ENCODE assay signal across 17 cellular contexts in the genomic region with DNA sequence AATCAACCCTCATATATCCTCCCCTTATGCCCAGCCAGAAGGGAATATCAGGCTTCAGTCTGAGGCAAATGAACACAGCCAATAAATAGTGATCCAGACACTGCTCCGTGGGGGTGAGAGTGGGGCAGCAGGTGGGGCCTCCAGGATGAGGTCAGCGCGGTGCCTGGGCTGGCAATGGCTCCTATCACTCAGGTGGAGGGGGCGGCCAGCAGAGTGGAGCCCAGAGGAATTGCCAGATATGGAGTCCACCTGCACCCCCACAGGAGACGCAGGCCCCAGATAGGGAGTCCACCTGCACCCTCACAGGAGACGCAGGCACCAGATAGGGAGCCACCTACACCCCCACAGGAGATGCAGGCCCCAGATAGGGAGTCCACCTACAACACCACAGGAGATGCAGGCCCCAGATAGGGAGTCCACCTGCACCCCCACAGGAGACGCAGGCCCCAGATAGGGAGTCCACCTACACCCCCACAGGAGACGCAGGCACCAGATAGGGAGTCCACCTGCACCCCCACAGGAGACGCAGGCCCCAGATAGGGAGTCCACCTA.
"Had no signal": no experiment of that assay in that cellular context is flagged by ENCODE, and none has a peak within 500 bp of the region (broad histone marks: within the 10 kb centered on the region; RNA-seq: fewer than 3 reads in every experiment).

No MANE protein-coding gene starts in this region.

- FAIRE-seq: astrocyte, colon, pancreas had no signal

- H3K4me3 Mint-ChIP-seq: activated CD8-positive, alpha-beta T cell treated with anti-CD3 and anti-CD28 coated beads for 36 hours; activated T-helper 1 cell treated with anti-CD3 and anti-CD28 coated beads, Interleukin-12 subunit alpha, Interleukin-12 subunit beta, Interleukin-2, Interleukin-4 antibody, amounts not matched to agents 30 ng/mL and 10 ng/mL and 1 ng/mL, durations not matched to agents 14 hours and 24 hours and 36 hours; mesothelial cell of epicardium; neural crest cell; T-helper 17 cell had no signal

- H3K9me3 Mint-ChIP-seq: activated CD8-positive, alpha-beta T cell treated with anti-CD3 and anti-CD28 coated beads for 36 hours; activated T-helper 1 cell treated with anti-CD3 and anti-CD28 coated beads, Interleukin-12 subunit alpha, Interleukin-12 subunit beta, Interleukin-2, Interleukin-4 antibody, amounts not matched to agents 30 ng/mL and 10 ng/mL and 1 ng/mL, durations not matched to agents 14 hours and 24 hours and 36 hours; neural crest cell had no signal

- H3K27ac Mint-ChIP-seq: activated CD8-positive, alpha-beta T cell treated with anti-CD3 and anti-CD28 coated beads for 36 hours; activated T-helper 1 cell treated with anti-CD3 and anti-CD28 coated beads, Interleukin-12 subunit alpha, Interleukin-12 subunit beta, Interleukin-2, Interleukin-4 antibody, amounts not matched to agents 30 ng/mL and 10 ng/mL and 1 ng/mL, durations not matched to agents 14 hours and 24 hours and 36 hours; mesothelial cell of epicardium; T-helper 17 cell had no signal

- DNase-seq: activated CD4-positive, alpha-beta T cell treated with anti-CD3 and anti-CD28 coated beads for 4 hours; activated CD8-positive, alpha-beta T cell treated with anti-CD3 and anti-CD28 coated beads for 36 hours; activated naive CD4-positive, alpha-beta T cell treated with Interleukin-2 at 50 U/mL for 16 hours; kidney glomerular epithelial cell; SJCRH30; stimulated activated CD4-positive, alpha-beta T cell treated with anti-CD3 and anti-CD28 coated beads, Interleukin-2, amount 100 ng/mL, for 48 hours; stimulated activated naive CD4-positive, alpha-beta T cell treated with Interleukin-2 at 50 U/mL for 16 hours; T-helper 17 cell had no signal

- H3K27me3 Mint-ChIP-seq: activated CD8-positive, alpha-beta T cell treated with anti-CD3 and anti-CD28 coated beads for 36 hours had no signal

- H3K9me3 ChIP-seq: esophagus muscularis mucosa, pancreas, SJCRH30, suprapubic skin had no signal

- H3K27ac ChIP-seq: esophagus muscularis mucosa, pancreas, SJCRH30, suprapubic skin had no signal

- H3K27me3 ChIP-seq: SJCRH30 had no signal

- H3K36me3 Mint-ChIP-seq: mesothelial cell of epicardium had no signal

- H3K4me3 ChIP-seq: esophagus muscularis mucosa, lung, pancreas, SJCRH30, suprapubic skin had no signal

- ATAC-seq: activated CD8-positive, alpha-beta T cell treated with anti-CD3 and anti-CD28 coated beads for 36 hours; pancreas; T-helper 17 cell had no signal

- H3K4me1 Mint-ChIP-seq: T-helper 17 cell had no signal

- H3K36me3 ChIP-seq: esophagus muscularis mucosa, pancreas, SJCRH30, suprapubic skin had no signal

- H3K4me1 ChIP-seq: pancreas, SJCRH30, suprapubic skin had no signal
